In the genomic region with DNA sequence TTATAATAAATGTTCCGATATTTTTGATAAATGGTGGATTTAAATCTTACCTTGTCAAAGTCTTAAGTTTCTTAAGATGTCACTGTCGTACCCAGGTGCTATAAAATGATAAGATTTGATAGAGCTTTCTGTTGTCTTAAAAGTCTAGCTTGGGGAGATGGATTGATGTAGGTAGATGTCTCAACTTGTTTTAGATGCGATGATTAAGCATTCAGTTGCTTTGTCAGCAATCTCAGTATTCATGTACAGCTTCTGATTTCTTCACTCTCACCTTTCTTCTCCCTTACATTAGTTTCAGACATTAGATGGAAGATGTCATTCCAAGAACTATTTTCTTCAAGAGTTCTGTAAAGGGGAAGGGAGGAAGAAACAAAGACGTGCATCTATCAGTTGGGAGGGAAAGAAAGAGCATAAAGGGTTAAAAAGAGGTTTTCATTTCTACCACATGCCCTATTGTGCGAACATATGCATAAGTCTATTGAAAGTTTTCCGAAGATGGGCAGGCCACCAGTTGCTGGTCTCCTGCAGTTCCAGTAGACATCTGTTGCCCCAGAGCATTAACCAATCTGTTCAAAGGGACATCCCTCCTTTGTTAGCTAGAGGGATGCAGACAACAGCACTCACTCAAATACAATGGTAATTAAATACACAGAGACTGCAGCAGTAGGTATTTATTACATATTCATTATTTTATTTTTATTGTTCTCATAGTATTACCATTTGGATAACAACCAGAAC, we compare ENCODE assay signal across 2 cellular contexts.
TF ChIP-seq lines count a peak whose summit lies in the region.

No MANE protein-coding gene starts in this region.

TF ChIP-seq in GM23338, 12 proteins besides CTCF, POLR2A, EP300 and RAD21 (continued from another document and continues in another):
- TF ChIP-seq, protein P1, sequence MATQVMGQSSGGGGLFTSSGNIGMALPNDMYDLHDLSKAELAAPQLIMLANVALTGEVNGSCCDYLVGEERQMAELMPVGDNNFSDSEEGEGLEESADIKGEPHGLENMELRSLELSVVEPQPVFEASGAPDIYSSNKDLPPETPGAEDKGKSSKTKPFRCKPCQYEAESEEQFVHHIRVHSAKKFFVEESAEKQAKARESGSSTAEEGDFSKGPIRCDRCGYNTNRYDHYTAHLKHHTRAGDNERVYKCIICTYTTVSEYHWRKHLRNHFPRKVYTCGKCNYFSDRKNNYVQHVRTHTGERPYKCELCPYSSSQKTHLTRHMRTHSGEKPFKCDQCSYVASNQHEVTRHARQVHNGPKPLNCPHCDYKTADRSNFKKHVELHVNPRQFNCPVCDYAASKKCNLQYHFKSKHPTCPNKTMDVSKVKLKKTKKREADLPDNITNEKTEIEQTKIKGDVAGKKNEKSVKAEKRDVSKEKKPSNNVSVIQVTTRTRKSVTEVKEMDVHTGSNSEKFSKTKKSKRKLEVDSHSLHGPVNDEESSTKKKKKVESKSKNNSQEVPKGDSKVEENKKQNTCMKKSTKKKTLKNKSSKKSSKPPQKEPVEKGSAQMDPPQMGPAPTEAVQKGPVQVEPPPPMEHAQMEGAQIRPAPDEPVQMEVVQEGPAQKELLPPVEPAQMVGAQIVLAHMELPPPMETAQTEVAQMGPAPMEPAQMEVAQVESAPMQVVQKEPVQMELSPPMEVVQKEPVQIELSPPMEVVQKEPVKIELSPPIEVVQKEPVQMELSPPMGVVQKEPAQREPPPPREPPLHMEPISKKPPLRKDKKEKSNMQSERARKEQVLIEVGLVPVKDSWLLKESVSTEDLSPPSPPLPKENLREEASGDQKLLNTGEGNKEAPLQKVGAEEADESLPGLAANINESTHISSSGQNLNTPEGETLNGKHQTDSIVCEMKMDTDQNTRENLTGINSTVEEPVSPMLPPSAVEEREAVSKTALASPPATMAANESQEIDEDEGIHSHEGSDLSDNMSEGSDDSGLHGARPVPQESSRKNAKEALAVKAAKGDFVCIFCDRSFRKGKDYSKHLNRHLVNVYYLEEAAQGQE (IDR thresholded peaks at IDR 0.05; ENCODE audit: unreplicated experiment), result no peak
- TF ChIP-seq POLR2AphosphoS5 (IDR thresholded peaks at IDR 0.05; ENCODE audit: low read depth) (no peak), CREB1 (CRISPR knock-in tag; IDR thresholded peaks at IDR 0.05; ENCODE audit: low read depth) (no peak), ZNF114 (CRISPR knock-in tag; IDR thresholded peaks at IDR 0.05) (no peak), STAT1 (IDR thresholded peaks at IDR 0.05; ENCODE audit: unreplicated experiment) (no peak), NANOG (IDR thresholded peaks at IDR 0.05; ENCODE audit: borderline replicate concordance) (no peak), JUNB (IDR thresholded peaks at IDR 0.05; ENCODE audit: unreplicated experiment) (no peak), ZNF331 (CRISPR knock-in tag; IDR thresholded peaks at IDR 0.05; ENCODE audit: low read depth) (no peak), EZH2 (IDR thresholded peaks at IDR 0.05; ENCODE audit: low read depth, unreplicated experiment) (no peak)
- TF ChIP-seq, protein P2, sequence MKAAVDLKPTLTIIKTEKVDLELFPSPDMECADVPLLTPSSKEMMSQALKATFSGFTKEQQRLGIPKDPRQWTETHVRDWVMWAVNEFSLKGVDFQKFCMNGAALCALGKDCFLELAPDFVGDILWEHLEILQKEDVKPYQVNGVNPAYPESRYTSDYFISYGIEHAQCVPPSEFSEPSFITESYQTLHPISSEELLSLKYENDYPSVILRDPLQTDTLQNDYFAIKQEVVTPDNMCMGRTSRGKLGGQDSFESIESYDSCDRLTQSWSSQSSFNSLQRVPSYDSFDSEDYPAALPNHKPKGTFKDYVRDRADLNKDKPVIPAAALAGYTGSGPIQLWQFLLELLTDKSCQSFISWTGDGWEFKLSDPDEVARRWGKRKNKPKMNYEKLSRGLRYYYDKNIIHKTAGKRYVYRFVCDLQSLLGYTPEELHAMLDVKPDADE (IDR thresholded peaks at IDR 0.05), result no peak

TF ChIP-seq in neural cell, 6 proteins besides CTCF, POLR2A, EP300 and RAD21 (continued from another document):
- TF ChIP-seq POLR2AphosphoS5 (IDR thresholded peaks at IDR 0.05) (no peak), TAF1 (IDR thresholded peaks at IDR 0.05; ENCODE audit: low read depth) (no peak), SMC3 (conservative IDR thresholded peaks at IDR 0.05; ENCODE audit: poor library complexity) (no peak)
- TF ChIP-seq, protein P1 (IDR thresholded peaks at IDR 0.05; ENCODE audit: borderline replicate concordance), result no peak
